ENCODE assay signal across 8 cellular contexts in the genomic region with DNA sequence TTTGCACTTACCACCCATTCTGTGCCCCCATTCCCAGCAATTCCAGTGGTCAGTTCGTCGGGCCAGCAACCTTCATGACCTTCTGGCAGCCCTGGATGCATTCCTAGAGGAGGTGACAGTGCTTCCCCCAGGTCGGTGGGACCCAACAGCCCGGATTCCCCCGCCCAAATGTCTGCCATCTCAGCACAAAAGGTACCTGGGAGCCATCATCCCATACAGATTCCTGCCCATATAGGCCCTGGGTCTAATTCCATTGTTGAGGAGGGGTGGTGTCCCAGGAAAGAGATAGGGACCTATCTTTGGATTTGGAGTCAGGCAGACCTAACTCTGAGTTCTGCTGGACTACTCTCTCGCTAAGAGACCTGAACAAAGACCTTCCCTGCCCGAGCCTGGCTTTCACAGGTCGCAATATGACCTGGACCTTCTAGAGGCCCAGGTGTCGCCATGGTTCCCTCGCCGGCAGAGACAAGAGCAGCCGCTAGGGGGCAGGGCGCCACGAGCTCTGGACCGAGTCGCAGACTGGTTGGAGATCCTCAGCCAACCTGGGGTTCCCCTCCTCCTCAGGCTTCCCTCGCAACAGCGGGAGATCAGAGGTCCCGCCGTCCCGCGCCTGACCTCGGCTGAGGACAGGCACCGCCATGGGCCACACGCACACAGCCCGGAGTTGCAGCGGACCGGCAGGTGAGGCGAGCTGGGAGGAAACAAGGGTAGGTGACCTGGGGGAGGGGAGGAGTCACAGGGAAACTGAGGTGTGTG. TPM values are rescaled to one million over a fixed set of nuclear protein-coding genes. Genes with fewer than 3 reads are reported as not detected.
DNase-seq lines count a peak whose midpoint lies in the region; ATAC-seq and TF ChIP-seq lines count a peak whose summit lies in the region.

No MANE protein-coding gene starts in this region.

- H3K9me3 Mint-ChIP-seq in endothelial cell (ENCODE audit: unreplicated experiment) = no peaks in the 10 kb centered on the region

- no peaks in the 10 kb centered on the region for H3K36me3 Mint-ChIP-seq in endothelial cell (ENCODE audit: low read depth, unreplicated experiment)

- no peaks in the 10 kb centered on the region for H3K9me3 ChIP-seq in mucosa of descending colon

- peak; percentile 94 for ATAC-seq in GM18502 (IDR thresholded peaks at IDR 0.05; ENCODE audit: poor library complexity, unreplicated experiment)
- peak; percentile 70 for ATAC-seq in HG03025 (IDR thresholded peaks at IDR 0.05; ENCODE audit: low FRiP score, unreplicated experiment)
- peak; percentile 87 for ATAC-seq in mucosa of descending colon

- no peaks in the 10 kb centered on the region for H3K4me1 ChIP-seq in ACC112 (ENCODE audit: control insufficient read depth, insufficient read depth, low read length, unreplicated experiment)
- peaks cover 13% of the 10 kb centered on the region for H3K4me1 ChIP-seq in mucosa of descending colon (ENCODE audit: low read depth)

- H3K27ac Mint-ChIP-seq in endothelial cell (ENCODE audit: unreplicated experiment) = no peak overlapping the region

- peak overlapping the region; percentile 29 for H2AFZ ChIP-seq in ACC112 (ENCODE audit: low read length, unreplicated experiment)

- H3K4me1 Mint-ChIP-seq in endothelial cell (ENCODE audit: unreplicated experiment) = no peaks in the 10 kb centered on the region

- H3K4me3 ChIP-seq in ACC112 (ENCODE audit: low read depth, low read length) = peak overlapping the region; percentile 64
- no peak overlapping the region for H3K4me3 ChIP-seq in mucosa of descending colon

- peak overlapping the region; percentile 25 for H3K4me3 Mint-ChIP-seq in endothelial cell (ENCODE audit: unreplicated experiment)

- no peak overlapping the region for H3K27ac ChIP-seq in ACC112 (ENCODE audit: low read depth, low read length)

- TF ChIP-seq CTCF in endothelial cell (IDR thresholded peaks at IDR 0.05; ENCODE audit: unreplicated experiment) (peak; percentile 94), mucosa of descending colon (IDR thresholded peaks at IDR 0.05) (peak; percentile 93)

- intact Hi-C loops in mucosa of descending colon (cut with DNase I, micrococcal nuclease) = loop anchor here in 1 of 2 donors (10.0 kb wide), 2 partner anchors 182 to 352 kb away; a partner anchor contains a TSS

- H3K36me3 ChIP-seq in ACC112 (ENCODE audit: insufficient read depth, low read length) = no peaks in the 10 kb centered on the region
- no peaks in the 10 kb centered on the region for H3K36me3 ChIP-seq in mucosa of descending colon (ENCODE audit: low read depth)

- peak; percentile 67 for DNase-seq in NCI-H748 (lab: John Stamatoyannopoulos, UW; ENCODE audit: unreplicated experiment)
- DNase-seq in activated CD8-positive, alpha-beta memory T cell treated with anti-CD3 and anti-CD28 coated beads for 48 hours (ENCODE audit: low read depth in 2 of 3, low spot score in 2 of 3) = peak; percentile 53 to 88 (median 83)
- peak; percentile 92 for DNase-seq in endothelial cell (ENCODE audit: low spot score)
- peak; percentile 84 to 92 (median 91) for DNase-seq in mucosa of descending colon
- peak; percentile 95 for DNase-seq in stimulated activated CD8-positive, alpha-beta memory T cell treated with anti-CD3 and anti-CD28 coated beads, Interleukin-4, amount 100 ng/mL, for 48 hours

- H3K27me3 Mint-ChIP-seq in endothelial cell (ENCODE audit: unreplicated experiment) = peaks cover 7% of the 10 kb centered on the region

- no peaks in the 10 kb centered on the region for H3K79me2 ChIP-seq in ACC112 (ENCODE audit: control insufficient read depth, insufficient read depth, low read length, unreplicated experiment)

- 0 out of 2 replicates have a peak, but pooled peaks cover 2% of the 10 kb centered on the region for H3K27me3 ChIP-seq in ACC112 (ENCODE audit: insufficient read depth, low read length)

RNA-seq across cellular contexts. Expression of a gene that starts 3.1 kb away (rescaled TPM):
- total RNA-seq in endothelial cell (ENCODE audit: unreplicated experiment) = 0.23 TPM
- under 1 TPM in 2 of 3 donors, not detected in 1; 0.23 to 0.46 TPM for total RNA-seq in mucosa of descending colon

RNA-seq across cellular contexts. Expression of a gene that starts 16.6 kb away (rescaled TPM):
- 22.6 TPM for total RNA-seq in endothelial cell (ENCODE audit: unreplicated experiment)
- 10 to 100 TPM in 2 of 3 donors, 1 to 10 TPM in 1; 8.8 to 15.7 (median 13.1) TPM for total RNA-seq in mucosa of descending colon

RNA-seq across cellular contexts. Expression of a gene that starts 38.6 kb away (rescaled TPM):
- total RNA-seq in endothelial cell (ENCODE audit: unreplicated experiment) = 138 TPM
- 100 to 1,000 TPM; 134 to 135 (median 134) TPM for total RNA-seq in mucosa of descending colon
